ENCODE assay signal across 17 cellular contexts in genomic region chr21:39840373-39841097, GRCh38. TPM values are rescaled to one million over a fixed set of nuclear protein-coding genes. Genes with fewer than 3 reads are reported as not detected.
DNase-seq lines count a peak whose midpoint lies in the region; ATAC-seq and TF ChIP-seq lines count a peak whose summit lies in the region.
"Had no signal": no experiment of that assay in that cellular context is flagged by ENCODE, and none has a peak within 500 bp of the region (broad histone marks: within the 10 kb centered on the region; RNA-seq: fewer than 3 reads in every experiment).

No MANE protein-coding gene starts in this region.

- H3K4me3 Mint-ChIP-seq in GM23338 (no peak overlapping the region), neural progenitor cell (no peak overlapping the region)
- no peak overlapping the region for H3K4me3 Mint-ChIP-seq in T-helper 2 cell treated with Interferon-gamma antibody and Interleukin-4, amounts not matched to agents 5 μg/mL and 100 μg/mL, for 36 hours
- H3K4me3 Mint-ChIP-seq: CD14-positive monocyte; CD8-positive, alpha-beta memory T cell had no signal

- H3K4me1 Mint-ChIP-seq in GM23338: peaks cover 14% of the 10 kb centered on the region
- peaks cover 34% of the 10 kb centered on the region for H3K4me1 Mint-ChIP-seq in neural progenitor cell
- no peaks in the 10 kb centered on the region for H3K4me1 Mint-ChIP-seq in T-helper 2 cell treated with Interferon-gamma antibody and Interleukin-4, amounts not matched to agents 5 μg/mL and 100 μg/mL, for 36 hours (ENCODE audit: low read depth)
- H3K4me1 Mint-ChIP-seq: CD14-positive monocyte; CD8-positive, alpha-beta memory T cell had no signal

- H2AFZ ChIP-seq in GM23338 (no peak overlapping the region), neural progenitor cell (replicated peaks) (peak overlapping the region; percentile 34)

- H3K4me1 ChIP-seq in GM23338 (ENCODE audit: insufficient read depth) (peaks cover 5% of the 10 kb centered on the region; the same call in 1 of the 2 replicates), neural progenitor cell (peaks cover 12% of the 10 kb centered on the region)
- H3K4me1 ChIP-seq: A549 had no signal

- peak; percentile 10 for DNase-seq in GM23338 (ENCODE audit: low spot score)
- DNase-seq in NCI-H1092 (lab: John Stamatoyannopoulos, UW): peak; percentile 8
- no peak for DNase-seq in neural progenitor cell (ENCODE audit: low spot score)
- no peak for DNase-seq in NCI-H748 treated with DMSO at 0.1 percent for 48 hours (lab: John Stamatoyannopoulos, UW)
- DNase-seq in DMS114 treated with DMSO at 0.1 percent for 48 hours (lab: John Stamatoyannopoulos, UW; ENCODE audit: unreplicated experiment): no peak
- no peak for DNase-seq in T-helper 2 cell treated with Interferon-gamma antibody and Interleukin-4, amounts not matched to agents 5 μg/mL and 100 μg/mL, for 36 hours (ENCODE audit: low spot score)
- DNase-seq: Caco-2; CD8-positive, alpha-beta memory T cell; DMS53; GF-D8; IMR-90 had no signal

- H3K27me3 ChIP-seq in GM23338 (ENCODE audit: insufficient read depth) (no peaks in the 10 kb centered on the region), neural progenitor cell (no peaks in the 10 kb centered on the region)

- H3K9me2 ChIP-seq in GM23338 (ENCODE audit: insufficient read depth): 0 out of 2 replicates have a peak, but pooled peaks cover 3% of the 10 kb centered on the region

- no peaks in the 10 kb centered on the region for H3K79me2 ChIP-seq in GM23338 (replicated peaks; ENCODE audit: insufficient read depth)
- H3K79me2 ChIP-seq in neural progenitor cell (ENCODE audit: low read depth): no peaks in the 10 kb centered on the region

- peak; percentile 45 for ATAC-seq in GM23338
- ATAC-seq: A549 had no signal

- no peaks in the 10 kb centered on the region for H3K9me3 ChIP-seq in neural progenitor cell (ENCODE audit: low read depth)
- H3K9me3 ChIP-seq: A549, Caco-2 had no signal

- no peaks in the 10 kb centered on the region for H3K36me3 ChIP-seq in GM23338 (ENCODE audit: insufficient read depth)
- H3K36me3 ChIP-seq in neural progenitor cell: no peaks in the 10 kb centered on the region

- H3K4me3 ChIP-seq in GM23338 (no peak overlapping the region), neural progenitor cell (no peak overlapping the region)
- H3K4me3 ChIP-seq: A549 had no signal

- TF ChIP-seq CTCF in GM23338 (conservative IDR thresholded peaks at IDR 0.05; ENCODE audit: low read depth in 2 of 2): no peak
- TF ChIP-seq CTCF in VCaP (conservative IDR thresholded peaks at IDR 0.05): no peak
- no peak for TF ChIP-seq CTCF in neural progenitor cell (IDR thresholded peaks at IDR 0.05)

- H3K4me2 ChIP-seq in GM23338: no peak overlapping the region
- no peak overlapping the region for H3K4me2 ChIP-seq in neural progenitor cell
- H3K4me2 ChIP-seq: A549 had no signal

- H3F3A ChIP-seq in GM23338 (replicated peaks; ENCODE audit: low read depth) (no peaks in the 10 kb centered on the region), neural progenitor cell (ENCODE audit: low read depth) (no peaks in the 10 kb centered on the region)

- H3K27me3 Mint-ChIP-seq in GM23338 (ENCODE audit: insufficient read depth, low read depth, poor library complexity): no peaks in the 10 kb centered on the region
- peaks cover 6% of the 10 kb centered on the region for H3K27me3 Mint-ChIP-seq in neural progenitor cell (ENCODE audit: insufficient read depth, low read depth)
- H3K27me3 Mint-ChIP-seq in T-helper 2 cell treated with Interferon-gamma antibody and Interleukin-4, amounts not matched to agents 5 μg/mL and 100 μg/mL, for 36 hours (ENCODE audit: low read depth): no peaks in the 10 kb centered on the region

- no peaks in the 10 kb centered on the region; the same call in 2 of the 3 replicates for H3K36me3 Mint-ChIP-seq in GM23338 (ENCODE audit: low read depth)
- no peaks in the 10 kb centered on the region for H3K36me3 Mint-ChIP-seq in neural progenitor cell
- no peaks in the 10 kb centered on the region for H3K36me3 Mint-ChIP-seq in T-helper 2 cell treated with Interferon-gamma antibody and Interleukin-4, amounts not matched to agents 5 μg/mL and 100 μg/mL, for 36 hours (ENCODE audit: low read depth)
- H3K36me3 Mint-ChIP-seq: CD14-positive monocyte; CD8-positive, alpha-beta memory T cell had no signal

- H3K9me3 Mint-ChIP-seq in GM23338 (no peaks in the 10 kb centered on the region; the same call in 2 of the 3 replicates), neural progenitor cell (peaks cover 10% of the 10 kb centered on the region)
- no peaks in the 10 kb centered on the region for H3K9me3 Mint-ChIP-seq in T-helper 2 cell treated with Interferon-gamma antibody and Interleukin-4, amounts not matched to agents 5 μg/mL and 100 μg/mL, for 36 hours

- H3K27ac Mint-ChIP-seq in GM23338: peak overlapping the region; percentile 28; the same call in 1 of the 2 replicates
- no peak overlapping the region for H3K27ac Mint-ChIP-seq in neural progenitor cell
- no peak overlapping the region for H3K27ac Mint-ChIP-seq in T-helper 2 cell treated with Interferon-gamma antibody and Interleukin-4, amounts not matched to agents 5 μg/mL and 100 μg/mL, for 36 hours
- H3K27ac Mint-ChIP-seq: CD14-positive monocyte; CD8-positive, alpha-beta memory T cell had no signal

- H4K20me1 ChIP-seq in GM23338 (replicated peaks; ENCODE audit: insufficient read depth) (no peaks in the 10 kb centered on the region), neural progenitor cell (ENCODE audit: low read depth) (no peaks in the 10 kb centered on the region)

- H3K27ac ChIP-seq in GM23338 (ENCODE audit: low read depth) (no peak overlapping the region), VCaP (peak overlapping the region; percentile 63), neural progenitor cell (no peak overlapping the region)
- H3K27ac ChIP-seq: A549 had no signal

- H3K9ac ChIP-seq in neural progenitor cell: no peak overlapping the region

TF ChIP-seq in GM23338, 12 proteins besides CTCF, POLR2A, EP300 and RAD21:
- TF ChIP-seq EZH2phosphoT487 (IDR thresholded peaks at IDR 0.05; ENCODE audit: unreplicated experiment) (no peak), POLR2AphosphoS5 (IDR thresholded peaks at IDR 0.05; ENCODE audit: low read depth) (no peak), ZNF331 (CRISPR knock-in tag; IDR thresholded peaks at IDR 0.05; ENCODE audit: low read depth) (no peak), EZH2 (IDR thresholded peaks at IDR 0.05; ENCODE audit: low read depth, unreplicated experiment) (no peak), REST (IDR thresholded peaks at IDR 0.05; ENCODE audit: unreplicated experiment) (no peak), STAT1 (IDR thresholded peaks at IDR 0.05; ENCODE audit: unreplicated experiment) (no peak), JUNB (IDR thresholded peaks at IDR 0.05; ENCODE audit: unreplicated experiment) (no peak), CREB1 (CRISPR knock-in tag; IDR thresholded peaks at IDR 0.05; ENCODE audit: low read depth) (no peak), ZNF114 (CRISPR knock-in tag; IDR thresholded peaks at IDR 0.05) (no peak), NANOG (IDR thresholded peaks at IDR 0.05; ENCODE audit: borderline replicate concordance) (no peak)

RNA-seq across cellular contexts. Expression of gene PCP4, which starts 26.7 kb away (rescaled TPM):
- total RNA-seq in GM23338 (2014; rRNA removed; shearing (Covaris generic)): 1.6 TPM in 1 of 2 replicates, not detected in the other
- 6.3 and 7.3 TPM in 2 replicates for polyA plus RNA-seq in GM23338 (2016; fragmentation: Nextera tagmentation; extraction: Ambion mirVana)
- 0.81 TPM in 1 of 2 replicates, not detected in the other for total RNA-seq in neural progenitor cell (ENCODE audit: low replicate concordance)
- total RNA-seq: CD8-positive, alpha-beta memory T cell; HT-29; IMR-90 had no signal
- polyA plus RNA-seq: A549; AG04450; BJ; CD14-positive monocyte; CD8-positive, alpha-beta memory T cell; IMR-90 had no signal

Comparison
In these comparisons a context has a peak if more than half of its experiments do, and no peak if none do; other contexts are left out.
1. DNase-seq: peak in GM23338 (single experiment) and NCI-H1092 (single experiment); none in neural progenitor cell (single experiment), NCI-H748 treated with DMSO at 0.1 percent for 48 hours (single experiment), DMS114 treated with DMSO at 0.1 percent for 48 hours (single experiment) and T-helper 2 cell treated with Interferon-gamma antibody and Interleukin-4, amounts not matched to agents 5 μg/mL and 100 μg/mL, for 36 hours (single experiment).